ENCODE assay signal across 8 cellular contexts in the genomic region with DNA sequence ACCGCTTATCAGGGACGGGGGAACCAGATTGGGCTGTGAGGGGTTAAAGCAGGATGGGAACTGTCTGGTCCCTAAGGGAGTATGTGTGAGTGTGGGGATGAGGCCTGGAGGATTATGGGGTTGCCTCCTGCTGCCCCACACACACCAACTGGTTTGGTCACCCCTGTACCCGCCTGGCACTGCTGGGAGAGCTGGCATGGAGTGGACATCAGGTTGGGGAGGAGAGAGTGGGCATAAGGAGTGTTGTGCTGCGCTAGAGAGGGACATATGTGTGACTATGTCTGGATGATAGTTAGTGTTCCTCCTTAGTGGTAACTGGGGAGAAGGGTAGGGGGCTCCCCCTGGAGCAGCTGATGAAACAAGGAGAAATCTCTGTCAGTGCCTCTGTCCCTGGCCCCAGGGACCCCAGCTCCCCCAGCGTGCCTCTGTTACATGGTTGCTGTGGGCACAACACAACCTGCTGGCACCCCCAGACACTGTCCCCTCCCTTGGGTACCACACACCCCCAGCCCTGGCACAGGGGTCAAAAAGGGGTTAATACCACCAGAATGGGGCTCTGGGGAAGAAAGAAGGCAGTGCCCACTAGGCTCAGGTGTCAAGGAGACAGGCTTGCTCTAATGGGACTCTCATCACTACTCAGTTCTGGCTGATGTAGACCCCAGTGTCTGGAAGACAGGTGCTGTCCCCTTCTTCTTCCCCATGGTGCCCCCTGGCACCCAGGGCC. TPM values are rescaled to one million over a fixed set of nuclear protein-coding genes. Genes with fewer than 3 reads are reported as not detected.
DNase-seq lines count a peak whose midpoint lies in the region; ATAC-seq and TF ChIP-seq lines count a peak whose summit lies in the region.

No MANE protein-coding gene starts in this region.

- TF ChIP-seq CTCF in BJ (IDR thresholded peaks at IDR 0.05; ENCODE audit: insufficient read depth, low read depth, low read length) (no peak), natural killer cell (IDR thresholded peaks at IDR 0.05) (no peak)

- H3K9me3 Mint-ChIP-seq in natural killer cell = no peaks in the 10 kb centered on the region

- ATAC-seq in natural killer cell (no peak), HG03095 (IDR thresholded peaks at IDR 0.05; ENCODE audit: unreplicated experiment) (no peak), HG02571 (IDR thresholded peaks at IDR 0.05; ENCODE audit: unreplicated experiment) (no peak)

- POLR2A ChIA-PET in BJ (lab: Charles Lee) = no interaction called here

- peaks cover 2% of the 10 kb centered on the region for H3K36me3 ChIP-seq in BJ (ENCODE audit: control insufficient read depth, insufficient read depth, low read length)
- no peaks in the 10 kb centered on the region for H3K36me3 ChIP-seq in effector memory CD4-positive, alpha-beta T cell (ENCODE audit: control insufficient read depth, insufficient read depth, low read length)

- H3K4me1 ChIP-seq in effector memory CD4-positive, alpha-beta T cell (ENCODE audit: control insufficient read depth, insufficient read depth, low read length, poor library complexity, severe bottlenecking) = peaks cover 67% of the 10 kb centered on the region

- no peaks in the 10 kb centered on the region for H3K36me3 Mint-ChIP-seq in natural killer cell

- H3K27ac Mint-ChIP-seq in natural killer cell = peak overlapping the region; percentile 89 to 92

- peaks cover 26 to 78% of the 10 kb centered on the region in 2 donors for H3K4me1 Mint-ChIP-seq in natural killer cell

- CTCF ChIA-PET in BJ (lab: Yijun Ruan, JAX) = interaction anchor here (1.4 to 8.3 kb wide), 3 partner anchors 13 to 81 kb away, joined by 4 to 74 read pairs (median 4); no protein-coding TSS in a partner anchor

- peak overlapping the region; percentile 94 for H3K4me3 ChIP-seq in BJ (ENCODE audit: low read depth, low read length)
- peak overlapping the region; percentile 83 for H3K4me3 ChIP-seq in effector memory CD4-positive, alpha-beta T cell (ENCODE audit: insufficient read depth, low read depth, low read length, poor library complexity, severe bottlenecking)

- no peaks in the 10 kb centered on the region for H3K9me3 ChIP-seq in effector memory CD4-positive, alpha-beta T cell (ENCODE audit: control insufficient read depth, low read length)

- H3K27me3 Mint-ChIP-seq in natural killer cell (ENCODE audit: low read depth in 2 of 2) = no peaks in the 10 kb centered on the region

- H3K4me3 Mint-ChIP-seq in natural killer cell = peak overlapping the region; percentile 95

- intact Hi-C loops in natural killer cell (cut with micrococcal nuclease) = loop anchor here (5.0 kb wide), 2 partner anchors 58 to 447 kb away; a partner anchor contains a TSS

- DNase-seq in BJ (ENCODE audit: low read depth) = no peak
- peak; percentile 69 for DNase-seq in NCI-H69 (lab: John Stamatoyannopoulos, UW)
- no peak for DNase-seq in effector memory CD4-positive, alpha-beta T cell
- DNase-seq in natural killer cell = no peak
- no peak for DNase-seq in SW480 (ENCODE audit: low spot score)
- DNase-seq in NOMO-1 treated with DMSO at 0.1 percent for 48 hours (lab: John Stamatoyannopoulos, UW; ENCODE audit: unreplicated experiment) = no peak

- no peaks in the 10 kb centered on the region for H3K27me3 ChIP-seq in BJ (ENCODE audit: control insufficient read depth, insufficient read depth, low read length)
- H3K27me3 ChIP-seq in effector memory CD4-positive, alpha-beta T cell (replicated peaks; ENCODE audit: control insufficient read depth, insufficient read depth, low read length, poor library complexity, severe bottlenecking) = no peaks in the 10 kb centered on the region

- H3K27ac ChIP-seq in effector memory CD4-positive, alpha-beta T cell (ENCODE audit: insufficient read depth, low read length, poor library complexity, severe bottlenecking) = peak overlapping the region; percentile 77

RNA-seq across cellular contexts. Expression of a gene that starts 1.9 kb away (rescaled TPM):
- 18.1 and 29.4 TPM in 2 replicates for polyA plus RNA-seq in BJ (2011; rRNA removed)
- polyA minus RNA-seq in BJ (2011; rRNA and poly(A)+ RNA removed) = 21.3 and 22.4 TPM in 2 replicates
- 10 to 100 TPM; 61.2 to 75.4 (median 63.3) TPM for total RNA-seq in natural killer cell

RNA-seq across cellular contexts. Expression of a gene that starts 11.1 kb away (rescaled TPM):
- polyA plus RNA-seq in BJ (2011; rRNA removed) = not detected in 2 replicates
- polyA minus RNA-seq in BJ (2011; rRNA and poly(A)+ RNA removed) = 1.2 TPM in 1 of 2 replicates, not detected in the other
- total RNA-seq in natural killer cell = not detected

RNA-seq across cellular contexts. Expression of a gene that starts 21.4 kb away (rescaled TPM):
- polyA plus RNA-seq in BJ (2011; rRNA removed) = 26.5 and 40.5 TPM in 2 replicates
- polyA minus RNA-seq in BJ (2011; rRNA and poly(A)+ RNA removed) = 26.9 and 52.6 TPM in 2 replicates
- 10 to 100 TPM; 32.1 to 47.6 (median 38.7) TPM for total RNA-seq in natural killer cell

RNA-seq across cellular contexts. Expression of a gene that starts 29.1 kb away (rescaled TPM):
- 0.17 and 0.38 TPM in 2 replicates for polyA plus RNA-seq in BJ (2011; rRNA removed)
- polyA minus RNA-seq in BJ (2011; rRNA and poly(A)+ RNA removed) = 0.28 TPM in 1 of 2 replicates, not detected in the other
- under 1 TPM; 0.30 to 0.92 (median 0.32) TPM for total RNA-seq in natural killer cell

RNA-seq across cellular contexts. Expression of a gene that starts 29.1 kb away (rescaled TPM):
- not detected in 2 replicates for polyA plus RNA-seq in BJ (2011; rRNA removed)
- not detected in 2 replicates for polyA minus RNA-seq in BJ (2011; rRNA and poly(A)+ RNA removed)
- under 1 TPM in 2 of 3 donors, not detected in 1; 0.35 to 0.60 TPM for total RNA-seq in natural killer cell
